In genomic region chr17:384622-385194, GRCh38 we compare ENCODE assay signal across 8 cellular contexts. TPM values are rescaled to one million over a fixed set of nuclear protein-coding genes. Genes with fewer than 3 reads are reported as not detected.
A peak's percentile ranks its signal among the peaks of the same experiment; 100 is the strongest.
DNase-seq lines count a peak whose midpoint lies in the region; FAIRE-seq and TF ChIP-seq lines count a peak whose summit lies in the region.

No MANE protein-coding gene starts in this region.

- intact Hi-C loops in OCI-LY7 (cut with micrococcal nuclease; ENCODE audit: unreplicated experiment) = no loop called here
- intact Hi-C loops in esophagus muscularis mucosa (cut with DNase I) = loop anchor here (5.0 kb wide), 1 partner anchor 237 kb away; no protein-coding TSS in a partner anchor

- H2AFZ ChIP-seq in OCI-LY7 (ENCODE audit: low read length) = no peak overlapping the region
- no peak overlapping the region for H2AFZ ChIP-seq in neural progenitor cell (replicated peaks)

- H3K4me2 ChIP-seq in OCI-LY7 (ENCODE audit: low read length) (peak overlapping the region; percentile 68; the same call in 1 of the 2 replicates), neural progenitor cell (peak overlapping the region; percentile 95)

- H3K4me1 Mint-ChIP-seq in neural progenitor cell = peaks cover 44% of the 10 kb centered on the region

- H3K79me2 ChIP-seq in OCI-LY7 (ENCODE audit: insufficient read depth, low read depth, low read length) = no peaks in the 10 kb centered on the region
- H3K79me2 ChIP-seq in neural progenitor cell (ENCODE audit: low read depth) = no peaks in the 10 kb centered on the region

- no peaks in the 10 kb centered on the region for H3K36me3 ChIP-seq in OCI-LY7 (ENCODE audit: insufficient read depth, low read length)
- no peaks in the 10 kb centered on the region for H3K36me3 ChIP-seq in esophagus muscularis mucosa
- no peaks in the 10 kb centered on the region for H3K36me3 ChIP-seq in neural progenitor cell

- H3K4me1 ChIP-seq in OCI-LY7 (ENCODE audit: insufficient read depth, low read length, poor library complexity, severe bottlenecking) (peaks cover 5% of the 10 kb centered on the region), esophagus muscularis mucosa (peaks cover 12 to 25% (median 24%) of the 10 kb centered on the region in 4 donors), neural progenitor cell (peaks cover 46% of the 10 kb centered on the region)

- H3K4me3 ChIP-seq in AG04450 (ENCODE audit: low read depth, low read length) (peak overlapping the region; percentile 48; the same call in 1 of the 2 replicates), OCI-LY7 (ENCODE audit: low read depth, low read length, poor library complexity, severe bottlenecking) (peak overlapping the region; percentile 66), esophagus muscularis mucosa (peak overlapping the region; percentile 61 to 91 (median 69)), neural progenitor cell (peak overlapping the region; percentile 52)

- WGBS in esophagus muscularis mucosa = 51% methylated on average over 28 of the region's 38 CpGs

- no peak for TF ChIP-seq POLR2A in esophagus muscularis mucosa (IDR thresholded peaks at IDR 0.05; ENCODE audit: low read depth)
- TF ChIP-seq POLR2A in GM12891 (IDR thresholded peaks at IDR 0.05; ENCODE audit: low read depth, low read length) = no peak

- H3K27me3 Mint-ChIP-seq in neural progenitor cell (ENCODE audit: insufficient read depth, low read depth) = peaks cover 21% of the 10 kb centered on the region

- TF ChIP-seq EP300 in esophagus muscularis mucosa (IDR thresholded peaks at IDR 0.05) = no peak

- no peaks in the 10 kb centered on the region for H3K9me2 ChIP-seq in OCI-LY7 (ENCODE audit: insufficient read depth, low read length)

- peak overlapping the region; percentile 16 for H3K27ac Mint-ChIP-seq in neural progenitor cell

- peak overlapping the region; percentile 71 for H3K4me3 Mint-ChIP-seq in neural progenitor cell

- H3K36me3 Mint-ChIP-seq in neural progenitor cell = peaks cover 2% of the 10 kb centered on the region

- FAIRE-seq in GM12891 (lab: Jason Lieb, UNC) = no peak

- CTCF ChIA-PET in AG04450 (lab: Charles Lee) (no interaction called here), OCI-LY7 (lab: Charles Lee; ENCODE audit: unreplicated experiment) (no interaction called here)

- H3K27me3 ChIP-seq in AG04450 (ENCODE audit: control insufficient read depth, insufficient read depth, low read length) = peaks cover 13% of the 10 kb centered on the region
- H3K27me3 ChIP-seq in esophagus muscularis mucosa = peaks cover 0 to 60% (median 7%) of the 10 kb centered on the region in 4 donors
- peaks cover 34% of the 10 kb centered on the region for H3K27me3 ChIP-seq in neural progenitor cell

- DNase-seq in AG04450 (ENCODE audit: low read depth, low spot score) = no peak
- no peak for DNase-seq in OCI-LY7 (ENCODE audit: low spot score)
- no peak for DNase-seq in esophagus muscularis mucosa (ENCODE audit: extremely low spot score)
- peak; percentile 42 for DNase-seq in neural progenitor cell (ENCODE audit: low spot score)
- no peak for DNase-seq in NCI-H345 (lab: John Stamatoyannopoulos, UW)
- no peak for DNase-seq in GM12891 (ENCODE audit: insufficient read length, low spot score)
- no peak for DNase-seq in SW 1271 (lab: John Stamatoyannopoulos, UW)
- no peak for DNase-seq in RKO (ENCODE audit: low spot score)

- TF ChIP-seq CTCF in AG04450 (IDR thresholded peaks at IDR 0.05; ENCODE audit: low read depth, low read length) (no peak), OCI-LY7 (conservative IDR thresholded peaks at IDR 0.05; ENCODE audit: low read length) (no peak), esophagus muscularis mucosa (IDR thresholded peaks at IDR 0.05) (no peak), neural progenitor cell (IDR thresholded peaks at IDR 0.05) (no peak)

- H3K9me3 ChIP-seq in AG04450 (ENCODE audit: control insufficient read depth, insufficient read depth, low read length) (no peaks in the 10 kb centered on the region; the same call in 1 of the 2 replicates), OCI-LY7 (ENCODE audit: low read length) (no peaks in the 10 kb centered on the region), esophagus muscularis mucosa (no peaks in the 10 kb centered on the region), neural progenitor cell (ENCODE audit: low read depth) (no peaks in the 10 kb centered on the region)

- no TSS peak for BruUV-seq in OCI-LY7 (replicated peaks; lab: Mats Ljungman, UMichigan)

- no peak overlapping the region for H3K27ac ChIP-seq in AG04450 (ENCODE audit: low read depth, low read length)
- H3K27ac ChIP-seq in OCI-LY7 (ENCODE audit: low read depth, low read length, poor library complexity, severe bottlenecking) = no peak overlapping the region
- H3K27ac ChIP-seq in esophagus muscularis mucosa (replicated peaks in 1 of 4) = peak overlapping the region; percentile 67 to 83 (median 76)
- H3K27ac ChIP-seq in neural progenitor cell = no peak overlapping the region

- peaks cover 22% of the 10 kb centered on the region for H3F3A ChIP-seq in neural progenitor cell (ENCODE audit: low read depth)

- no peak overlapping the region for H3K9ac ChIP-seq in neural progenitor cell

- H4K20me1 ChIP-seq in OCI-LY7 (ENCODE audit: insufficient read depth, low read length) (no peaks in the 10 kb centered on the region), neural progenitor cell (ENCODE audit: low read depth) (no peaks in the 10 kb centered on the region)

- H3K9me3 Mint-ChIP-seq in neural progenitor cell = peaks cover 2% of the 10 kb centered on the region

- POLR2A ChIA-PET in AG04450 (lab: Yijun Ruan, JAX) = no interaction called here
- POLR2A ChIA-PET in OCI-LY7 (lab: Charles Lee) = no interaction called here

TF ChIP-seq in GM12891, 5 proteins besides CTCF, POLR2A, EP300 and RAD21:
- TF ChIP-seq POU2F2 (IDR thresholded peaks at IDR 0.05; ENCODE audit: low read depth, low read length) (no peak), PAX5 (IDR thresholded peaks at IDR 0.05; ENCODE audit: insufficient read depth, low read length, severe bottlenecking) (no peak), POLR2AphosphoS5 (IDR thresholded peaks at IDR 0.05; ENCODE audit: low read depth, low read length) (no peak), TAF1 (IDR thresholded peaks at IDR 0.05; ENCODE audit: low read depth, low read length) (no peak), SPI1 (IDR thresholded peaks at IDR 0.05; ENCODE audit: low read depth, low read length) (no peak)

RNA-seq across cellular contexts. Expression of gene RPH3AL, which starts 32.1 kb away (rescaled TPM):
- 1.3 and 1.5 TPM in 2 replicates for polyA plus RNA-seq in AG04450 (2011; rRNA removed)
- polyA minus RNA-seq in AG04450 (2011; rRNA and poly(A)+ RNA removed) = 0.46 and 1.8 TPM in 2 replicates
- total RNA-seq in OCI-LY7 (2014; rRNA removed; shearing (Covaris generic)) = 1.0 and 5.9 TPM in 2 replicates
- 2.0 and 2.2 TPM in 2 replicates for total RNA-seq in OCI-LY7 (2022)
- total RNA-seq in esophagus muscularis mucosa = 10 to 100 TPM in 3 of 4 donors, 1 to 10 TPM in 1; 8.7 to 21.0 (median 14.8) TPM
- 7.5 TPM in 2 replicates for total RNA-seq in neural progenitor cell (ENCODE audit: low replicate concordance)
- polyA plus RNA-seq in GM12891 (2012; ENCODE audit: low read depth, missing spikeins) = 0.30 TPM

Comparison
In these comparisons a context has a peak if more than half of its experiments do, and no peak if none do; other contexts are left out.
1. H3K27ac ChIP-seq: peak in esophagus muscularis mucosa (4 of 4); none in AG04450 (single experiment), OCI-LY7 (single experiment) and neural progenitor cell (single experiment).
2. Peak in every context shown above with its lines, with median percentiles within 50 percentile points of each other: H3K4me3 ChIP-seq.